1 cellular context compared by ENCODE assay signal in the genomic region with DNA sequence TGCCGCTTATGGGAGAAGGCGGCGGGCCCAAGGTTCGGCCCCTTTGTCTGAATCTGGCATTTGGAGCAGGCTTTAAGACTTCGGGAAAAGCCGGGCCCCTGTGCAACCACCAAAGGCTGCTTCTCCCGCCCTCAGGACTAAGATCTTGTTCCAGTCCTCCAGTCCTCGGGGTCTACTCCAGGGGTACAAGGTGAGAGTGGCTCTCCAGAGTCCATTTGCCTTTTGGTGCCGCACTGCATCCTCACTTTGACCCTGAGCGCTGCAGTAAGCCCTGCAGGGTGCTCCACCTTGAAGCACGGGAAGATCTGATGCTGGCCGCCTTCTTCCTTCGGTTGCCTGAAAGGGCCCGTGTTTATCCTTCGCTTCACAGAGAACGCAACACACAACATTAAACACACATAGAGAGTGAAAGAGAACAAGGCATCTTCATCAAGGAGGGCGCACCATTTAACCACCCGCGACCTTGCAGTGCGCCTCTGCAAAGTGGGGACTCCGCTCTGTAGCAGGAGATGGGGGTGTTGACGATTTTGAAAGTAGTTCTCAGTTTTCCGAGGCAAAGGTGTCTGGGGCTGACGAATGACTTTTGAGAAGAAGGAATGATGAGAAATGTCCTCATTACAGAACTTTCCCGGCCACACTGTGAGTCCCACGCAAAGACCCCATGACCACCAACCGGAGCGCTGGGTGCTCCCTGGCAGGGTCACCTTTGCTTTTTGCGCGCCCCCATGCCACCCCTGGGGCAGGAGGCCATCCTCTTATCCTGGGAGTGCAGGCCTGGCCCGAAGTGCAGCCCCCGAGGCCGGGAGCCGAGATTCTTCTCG.
TF ChIP-seq lines count a peak whose summit lies in the region.

No MANE protein-coding gene starts in this region.

TF ChIP-seq in GM23338, 12 proteins besides CTCF, POLR2A, EP300 and RAD21 (continued from another document):
- TF ChIP-seq, protein P1, sequence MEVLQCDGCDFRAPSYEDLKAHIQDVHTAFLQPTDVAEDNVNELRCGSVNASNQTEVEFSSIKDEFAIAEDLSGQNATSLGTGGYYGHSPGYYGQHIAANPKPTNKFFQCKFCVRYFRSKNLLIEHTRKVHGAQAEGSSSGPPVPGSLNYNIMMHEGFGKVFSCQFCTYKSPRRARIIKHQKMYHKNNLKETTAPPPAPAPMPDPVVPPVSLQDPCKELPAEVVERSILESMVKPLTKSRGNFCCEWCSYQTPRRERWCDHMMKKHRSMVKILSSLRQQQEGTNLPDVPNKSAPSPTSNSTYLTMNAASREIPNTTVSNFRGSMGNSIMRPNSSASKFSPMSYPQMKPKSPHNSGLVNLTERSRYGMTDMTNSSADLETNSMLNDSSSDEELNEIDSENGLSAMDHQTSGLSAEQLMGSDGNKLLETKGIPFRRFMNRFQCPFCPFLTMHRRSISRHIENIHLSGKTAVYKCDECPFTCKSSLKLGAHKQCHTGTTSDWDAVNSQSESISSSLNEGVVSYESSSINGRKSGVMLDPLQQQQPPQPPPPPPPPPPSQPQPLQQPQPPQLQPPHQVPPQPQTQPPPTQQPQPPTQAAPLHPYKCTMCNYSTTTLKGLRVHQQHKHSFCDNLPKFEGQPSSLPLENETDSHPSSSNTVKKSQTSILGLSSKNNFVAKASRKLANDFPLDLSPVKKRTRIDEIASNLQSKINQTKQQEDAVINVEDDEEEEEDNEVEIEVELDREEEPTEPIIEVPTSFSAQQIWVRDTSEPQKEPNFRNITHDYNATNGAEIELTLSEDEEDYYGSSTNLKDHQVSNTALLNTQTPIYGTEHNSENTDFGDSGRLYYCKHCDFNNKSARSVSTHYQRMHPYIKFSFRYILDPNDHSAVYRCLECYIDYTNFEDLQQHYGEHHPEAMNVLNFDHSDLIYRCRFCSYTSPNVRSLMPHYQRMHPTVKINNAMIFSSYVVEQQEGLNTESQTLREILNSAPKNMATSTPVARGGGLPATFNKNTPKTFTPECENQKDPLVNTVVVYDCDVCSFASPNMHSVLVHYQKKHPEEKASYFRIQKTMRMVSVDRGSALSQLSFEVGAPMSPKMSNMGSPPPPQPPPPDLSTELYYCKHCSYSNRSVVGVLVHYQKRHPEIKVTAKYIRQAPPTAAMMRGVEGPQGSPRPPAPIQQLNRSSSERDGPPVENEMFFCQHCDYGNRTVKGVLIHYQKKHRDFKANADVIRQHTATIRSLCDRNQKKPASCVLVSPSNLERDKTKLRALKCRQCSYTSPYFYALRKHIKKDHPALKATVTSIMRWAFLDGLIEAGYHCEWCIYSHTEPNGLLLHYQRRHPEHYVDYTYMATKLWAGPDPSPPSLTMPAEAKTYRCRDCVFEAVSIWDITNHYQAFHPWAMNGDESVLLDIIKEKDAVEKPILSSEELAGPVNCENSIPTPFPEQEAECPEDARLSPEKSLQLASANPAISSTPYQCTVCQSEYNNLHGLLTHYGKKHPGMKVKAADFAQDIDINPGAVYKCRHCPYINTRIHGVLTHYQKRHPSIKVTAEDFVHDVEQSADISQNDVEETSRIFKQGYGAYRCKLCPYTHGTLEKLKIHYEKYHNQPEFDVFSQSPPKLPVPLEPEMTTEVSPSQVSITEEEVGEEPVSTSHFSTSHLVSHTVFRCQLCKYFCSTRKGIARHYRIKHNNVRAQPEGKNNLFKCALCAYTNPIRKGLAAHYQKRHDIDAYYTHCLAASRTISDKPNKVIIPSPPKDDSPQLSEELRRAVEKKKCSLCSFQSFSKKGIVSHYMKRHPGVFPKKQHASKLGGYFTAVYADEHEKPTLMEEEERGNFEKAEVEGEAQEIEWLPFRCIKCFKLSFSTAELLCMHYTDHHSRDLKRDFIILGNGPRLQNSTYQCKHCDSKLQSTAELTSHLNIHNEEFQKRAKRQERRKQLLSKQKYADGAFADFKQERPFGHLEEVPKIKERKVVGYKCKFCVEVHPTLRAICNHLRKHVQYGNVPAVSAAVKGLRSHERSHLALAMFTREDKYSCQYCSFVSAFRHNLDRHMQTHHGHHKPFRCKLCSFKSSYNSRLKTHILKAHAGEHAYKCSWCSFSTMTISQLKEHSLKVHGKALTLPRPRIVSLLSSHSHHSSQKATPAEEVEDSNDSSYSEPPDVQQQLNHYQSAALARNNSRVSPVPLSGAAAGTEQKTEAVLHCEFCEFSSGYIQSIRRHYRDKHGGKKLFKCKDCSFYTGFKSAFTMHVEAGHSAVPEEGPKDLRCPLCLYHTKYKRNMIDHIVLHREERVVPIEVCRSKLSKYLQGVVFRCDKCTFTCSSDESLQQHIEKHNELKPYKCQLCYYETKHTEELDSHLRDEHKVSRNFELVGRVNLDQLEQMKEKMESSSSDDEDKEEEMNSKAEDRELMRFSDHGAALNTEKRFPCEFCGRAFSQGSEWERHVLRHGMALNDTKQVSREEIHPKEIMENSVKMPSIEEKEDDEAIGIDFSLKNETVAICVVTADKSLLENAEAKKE (CRISPR knock-in tag; IDR thresholded peaks at IDR 0.05) = no peak
- TF ChIP-seq, protein P2, sequence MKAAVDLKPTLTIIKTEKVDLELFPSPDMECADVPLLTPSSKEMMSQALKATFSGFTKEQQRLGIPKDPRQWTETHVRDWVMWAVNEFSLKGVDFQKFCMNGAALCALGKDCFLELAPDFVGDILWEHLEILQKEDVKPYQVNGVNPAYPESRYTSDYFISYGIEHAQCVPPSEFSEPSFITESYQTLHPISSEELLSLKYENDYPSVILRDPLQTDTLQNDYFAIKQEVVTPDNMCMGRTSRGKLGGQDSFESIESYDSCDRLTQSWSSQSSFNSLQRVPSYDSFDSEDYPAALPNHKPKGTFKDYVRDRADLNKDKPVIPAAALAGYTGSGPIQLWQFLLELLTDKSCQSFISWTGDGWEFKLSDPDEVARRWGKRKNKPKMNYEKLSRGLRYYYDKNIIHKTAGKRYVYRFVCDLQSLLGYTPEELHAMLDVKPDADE (IDR thresholded peaks at IDR 0.05) = no peak
- TF ChIP-seq EZH2 (IDR thresholded peaks at IDR 0.05; ENCODE audit: low read depth, unreplicated experiment) = peak; percentile 86
